ENCODE assay signal across 30 cellular contexts in the genomic region with DNA sequence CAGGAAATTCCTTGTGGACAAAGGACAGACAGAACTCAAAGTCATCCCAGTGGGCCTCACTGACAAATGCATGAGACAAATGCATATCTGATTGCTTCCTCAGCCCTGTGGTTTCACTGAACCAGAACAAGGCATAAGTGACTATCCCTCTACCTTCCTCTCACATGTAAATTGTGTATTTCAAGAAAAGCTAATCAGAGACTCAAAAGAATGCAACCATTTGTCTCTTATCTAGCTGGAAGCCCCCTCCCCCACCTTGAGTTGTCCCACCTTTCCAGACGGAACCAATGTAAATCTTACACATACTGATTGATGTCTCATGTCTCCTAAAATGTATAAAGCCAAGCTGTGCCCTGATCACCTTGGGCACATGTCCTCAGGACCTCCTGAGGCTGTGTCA.
"Had no signal": no experiment of that assay in that cellular context is flagged by ENCODE, and none has a peak within 500 bp of the region (broad histone marks: within the 10 kb centered on the region; RNA-seq: fewer than 3 reads in every experiment).

No MANE protein-coding gene starts in this region.

- H3K27ac ChIP-seq: dorsolateral prefrontal cortex, esophagus muscularis mucosa, foreskin keratinocyte, gastroesophageal sphincter, heart left ventricle, hepatocyte, left lung, prostate gland, right atrium auricular region, stomach, thyroid gland, uterus had no signal

- ATAC-seq: foreskin keratinocyte; gastroesophageal sphincter; heart left ventricle; left cardiac atrium; left lung; naive thymus-derived CD4-positive, alpha-beta T cell; sciatic nerve had no signal

- H2AFZ ChIP-seq: hepatocyte had no signal

- H3K4me3 ChIP-seq: dorsolateral prefrontal cortex, esophagus muscularis mucosa, gastroesophageal sphincter, heart left ventricle, hepatocyte, left lung, prostate gland, right atrium auricular region, smooth muscle cell, stomach, thyroid gland, uterus had no signal

- DNase-seq: cerebellar nuclear complex; cortex of kidney; dorsolateral prefrontal cortex; effector CD8-positive, alpha-beta T cell; foreskin keratinocyte; heart left ventricle; kidney; left cardiac atrium; left lung; mesenchymal stem cell; midbrain; naive thymus-derived CD4-positive, alpha-beta T cell; nucleus accumbens; stimulated activated CD4-positive, alpha-beta T cell treated with anti-CD3 and anti-CD28 coated beads, Interleukin-12 subunit alpha, Interleukin-12 subunit beta, amount 100 ng/mL, for 4 hours; stimulated activated CD4-positive, alpha-beta T cell treated with anti-CD3 and anti-CD28 coated beads, Interleukin-1b, Interleukin-23, amount 100 ng/mL, for 48 hours; stimulated activated CD4-positive, alpha-beta T cell treated with anti-CD3 and anti-CD28 coated beads, Interleukin-4, amount 100 ng/mL, for 1 hour; stimulated activated CD8-positive, alpha-beta memory T cell treated with anti-CD3 and anti-CD28 coated beads, Interleukin-4, amount 100 ng/mL, for 48 hours; stimulated activated naive CD4-positive, alpha-beta T cell treated with Interleukin-2 at 50 U/mL for 16 hours; stomach; thyroid gland; uterus had no signal

- H3K36me3 ChIP-seq: esophagus muscularis mucosa, gastroesophageal sphincter, heart left ventricle, left lung, prostate gland, right atrium auricular region, stomach, thyroid gland, uterus had no signal

- H3K27me3 ChIP-seq: dorsolateral prefrontal cortex, esophagus muscularis mucosa, foreskin keratinocyte, gastroesophageal sphincter, heart left ventricle, hepatocyte, left lung, right atrium auricular region, stomach, thyroid gland, uterus had no signal

- H3K4me2 ChIP-seq: hepatocyte, smooth muscle cell had no signal

- H3K9me3 ChIP-seq: prostate gland, thyroid gland had no signal

- H3K4me3 Mint-ChIP-seq: naive thymus-derived CD4-positive, alpha-beta T cell; nephron; type B pancreatic cell had no signal

- H3K36me3 Mint-ChIP-seq: type B pancreatic cell had no signal

- H3K4me1 ChIP-seq: esophagus muscularis mucosa, foreskin keratinocyte, gastroesophageal sphincter, heart left ventricle, left lung, prostate gland, right atrium auricular region, stomach, thyroid gland, uterus had no signal

- H3K27ac Mint-ChIP-seq: naive thymus-derived CD4-positive, alpha-beta T cell; type B pancreatic cell had no signal

- H3K79me2 ChIP-seq: hepatocyte had no signal

- H3K4me1 Mint-ChIP-seq: naive thymus-derived CD4-positive, alpha-beta T cell; nephron had no signal
